17 cellular contexts compared by ENCODE assay signal in the genomic region with DNA sequence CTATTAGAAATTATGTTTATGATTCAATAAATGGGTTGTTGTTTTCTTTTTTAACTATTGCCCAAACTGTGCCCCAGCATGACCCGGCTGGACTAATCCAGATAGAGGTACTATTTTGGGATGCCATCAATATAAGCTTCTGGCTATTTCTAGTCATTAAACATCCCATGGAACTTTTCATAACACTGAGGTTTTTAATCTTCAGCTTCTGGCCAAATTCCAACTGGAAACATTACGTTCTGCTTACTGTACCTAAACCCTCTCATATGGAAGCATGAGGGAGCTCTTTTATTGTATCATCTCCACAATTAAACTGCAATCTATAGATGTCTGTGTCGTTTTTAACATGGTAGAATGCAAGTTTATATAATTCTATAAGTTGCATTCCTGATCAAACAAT.
DNase-seq lines count a peak whose midpoint lies in the region; ATAC-seq and TF ChIP-seq lines count a peak whose summit lies in the region.
"Had no signal": no experiment of that assay in that cellular context is flagged by ENCODE, and none has a peak within 500 bp of the region (broad histone marks: within the 10 kb centered on the region; RNA-seq: fewer than 3 reads in every experiment).

No MANE protein-coding gene starts in this region.

- H3K9me2 ChIP-seq in PC-9 (ENCODE audit: insufficient read depth) = peaks cover 7% of the 10 kb centered on the region; the same call in 1 of the 2 replicates

- peaks cover 14% of the 10 kb centered on the region for H3K36me3 Mint-ChIP-seq in natural killer cell treated with Interleukin-12 subunit alpha and Interleukin-12 subunit beta and Interleukin-15 and Interleukin-18, amount 100 ng/mL, for 72 hours
- no peaks in the 10 kb centered on the region for H3K36me3 Mint-ChIP-seq in natural killer cell
- H3K36me3 Mint-ChIP-seq: CD14-positive monocyte; CD8-positive, alpha-beta T cell had no signal

- H3K9ac ChIP-seq in mesenchymal stem cell (ENCODE audit: low read length) = no peak overlapping the region

- H3K27ac ChIP-seq in mesenchymal stem cell (ENCODE audit: low read length, poor library complexity, severe bottlenecking) (no peak overlapping the region), PC-9 (no peak overlapping the region)
- H3K27ac ChIP-seq: 22Rv1 had no signal

- no peak overlapping the region for H3K14ac ChIP-seq in mesenchymal stem cell (ENCODE audit: low read length in 2 of 2)

- no peak overlapping the region for H3K4me3 ChIP-seq in choroid plexus epithelial cell (ENCODE audit: low read depth, low read length)
- H3K4me3 ChIP-seq in mesenchymal stem cell (ENCODE audit: insufficient read depth in 1 of 2, low read depth in 1 of 2, low read length in 2 of 2) = no peak overlapping the region
- H3K4me3 ChIP-seq in PC-9 = no peak overlapping the region
- H3K4me3 ChIP-seq: GM23338 had no signal

- no peak overlapping the region for H3K23ac ChIP-seq in mesenchymal stem cell (ENCODE audit: low read length in 2 of 2)

- BruUV-seq in PC-9 (replicated peaks; lab: Mats Ljungman, UMichigan) = no TSS peak

- TF ChIP-seq CTCF in natural killer cell (IDR thresholded peaks at IDR 0.05) = no peak
- no peak for TF ChIP-seq CTCF in choroid plexus epithelial cell (conservative IDR thresholded peaks at IDR 0.05; ENCODE audit: low read depth, low read length)
- TF ChIP-seq CTCF in PC-9 (conservative IDR thresholded peaks at IDR 0.05) = no peak

- H3K18ac ChIP-seq in mesenchymal stem cell (ENCODE audit: low read depth in 1 of 2, low read length in 2 of 2) = no peak overlapping the region

- WGBS in mesenchymal stem cell = 96% methylated on average over 2 of the region's 3 CpGs

- H3K4me2 ChIP-seq in mesenchymal stem cell (ENCODE audit: low read length, poor library complexity, severe bottlenecking) (no peak overlapping the region), PC-9 (no peak overlapping the region)
- H3K4me2 ChIP-seq: GM23338 had no signal

- DNase-seq in natural killer cell treated with Interleukin-12 subunit alpha and Interleukin-12 subunit beta and Interleukin-15 and Interleukin-18, amount 100 ng/mL, for 72 hours (ENCODE audit: low spot score) = no peak
- no peak for DNase-seq in natural killer cell
- peak; percentile 14 for DNase-seq in choroid plexus epithelial cell (ENCODE audit: low read depth)
- peak; percentile 6 for DNase-seq in mesenchymal stem cell
- no peak for DNase-seq in PC-9
- no peak for DNase-seq in activated gamma-delta T cell treated with Interleukin-2 at 50 U/mL for 16 hours
- DNase-seq: CD8-positive, alpha-beta T cell; COR-L47; DMS153; DMS79 treated with DMSO at 0.1 percent for 48 hours; GDM1; H7 had no signal

- H3K79me1 ChIP-seq in mesenchymal stem cell (replicated peaks; ENCODE audit: low read length, poor library complexity, severe bottlenecking) = no peaks in the 10 kb centered on the region

- intact Hi-C loops in natural killer cell (cut with micrococcal nuclease) (no loop called here), PC-9 (cut with micrococcal nuclease; ENCODE audit: unreplicated experiment) (no loop called here)

- no peak overlapping the region for H3K4ac ChIP-seq in mesenchymal stem cell (ENCODE audit: low read depth in 1 of 2, low read length in 2 of 2)

- peaks cover 0 to 3% of the 10 kb centered on the region in 2 donors for H3K27me3 Mint-ChIP-seq in natural killer cell treated with Interleukin-12 subunit alpha and Interleukin-12 subunit beta and Interleukin-15 and Interleukin-18, amount 100 ng/mL, for 72 hours
- peaks cover 0 to 3% of the 10 kb centered on the region in 2 donors for H3K27me3 Mint-ChIP-seq in natural killer cell (ENCODE audit: low read depth in 2 of 2)

- no peaks in the 10 kb centered on the region for H3K79me2 ChIP-seq in PC-9 (ENCODE audit: low read depth)

- no peak overlapping the region for H2BK12ac ChIP-seq in mesenchymal stem cell (ENCODE audit: low read length in 2 of 2)

- H2BK15ac ChIP-seq in mesenchymal stem cell (ENCODE audit: low read depth, poor library complexity, severe bottlenecking) = no peak overlapping the region

- H3K9me3 ChIP-seq in mesenchymal stem cell (ENCODE audit: control insufficient read depth, low read length) (no peaks in the 10 kb centered on the region), PC-9 (ENCODE audit: insufficient read depth, low read depth) (no peaks in the 10 kb centered on the region)

- H3K4me3 Mint-ChIP-seq in natural killer cell treated with Interleukin-12 subunit alpha and Interleukin-12 subunit beta and Interleukin-15 and Interleukin-18, amount 100 ng/mL, for 72 hours = peak overlapping the region; percentile 82
- H3K4me3 Mint-ChIP-seq in natural killer cell = no peak overlapping the region
- H3K4me3 Mint-ChIP-seq: CD14-positive monocyte, GM23338 had no signal

- peak overlapping the region; percentile 95 to 99 for H3K27ac Mint-ChIP-seq in natural killer cell treated with Interleukin-12 subunit alpha and Interleukin-12 subunit beta and Interleukin-15 and Interleukin-18, amount 100 ng/mL, for 72 hours
- no peak overlapping the region for H3K27ac Mint-ChIP-seq in natural killer cell
- H3K27ac Mint-ChIP-seq: CD8-positive, alpha-beta T cell; GM23338 had no signal

- no peaks in the 10 kb centered on the region for H4K20me1 ChIP-seq in PC-9 (ENCODE audit: insufficient read depth)

- peaks cover 25 to 47% of the 10 kb centered on the region in 2 donors for H3K4me1 Mint-ChIP-seq in natural killer cell treated with Interleukin-12 subunit alpha and Interleukin-12 subunit beta and Interleukin-15 and Interleukin-18, amount 100 ng/mL, for 72 hours (ENCODE audit: low read depth in 2 of 2)
- H3K4me1 Mint-ChIP-seq in natural killer cell = peaks cover 0 to 7% of the 10 kb centered on the region in 2 donors

- no peak overlapping the region for H2AK5ac ChIP-seq in mesenchymal stem cell (ENCODE audit: low read length, severe bottlenecking)

- no peak overlapping the region for H2BK5ac ChIP-seq in mesenchymal stem cell (ENCODE audit: low read depth, low read length, poor library complexity, severe bottlenecking)

- no peaks in the 10 kb centered on the region for H3K9me3 Mint-ChIP-seq in natural killer cell treated with Interleukin-12 subunit alpha and Interleukin-12 subunit beta and Interleukin-15 and Interleukin-18, amount 100 ng/mL, for 72 hours
- H3K9me3 Mint-ChIP-seq in natural killer cell = no peaks in the 10 kb centered on the region
- H3K9me3 Mint-ChIP-seq: CD8-positive, alpha-beta T cell; GM23338 had no signal

- no peaks in the 10 kb centered on the region for H3K36me3 ChIP-seq in mesenchymal stem cell (ENCODE audit: control insufficient read depth in 1 of 2, insufficient read depth in 2 of 2, low read depth in 1 of 2, low read length in 2 of 2)
- H3K36me3 ChIP-seq in PC-9 (ENCODE audit: low read depth) = no peaks in the 10 kb centered on the region

- ATAC-seq in natural killer cell treated with Interleukin-12 subunit alpha and Interleukin-12 subunit beta and Interleukin-15 and Interleukin-18, amount 100 ng/mL, for 72 hours = no peak
- ATAC-seq in natural killer cell (no peak), GM19397 (IDR thresholded peaks at IDR 0.05; ENCODE audit: unreplicated experiment) (no peak), GM21423 (IDR thresholded peaks at IDR 0.05; ENCODE audit: unreplicated experiment) (no peak)
- ATAC-seq: CD8-positive, alpha-beta T cell; GM23338 had no signal

- H3K27me3 ChIP-seq in mesenchymal stem cell (ENCODE audit: control insufficient read depth in 1 of 2, insufficient read depth in 1 of 2, low read length in 2 of 2) (no peaks in the 10 kb centered on the region), PC-9 (ENCODE audit: insufficient read depth, low read depth) (no peaks in the 10 kb centered on the region)

- H3K4me1 ChIP-seq in mesenchymal stem cell (ENCODE audit: control insufficient read depth, insufficient read depth, low read depth, low read length) (no peaks in the 10 kb centered on the region), PC-9 (replicated peaks; ENCODE audit: insufficient read depth) (no peaks in the 10 kb centered on the region)

- CTCF ChIA-PET in PC-9 (lab: Charles Lee) = no interaction called here

- H2BK120ac ChIP-seq in mesenchymal stem cell (ENCODE audit: low read depth, low read length) = no peak overlapping the region

- no peaks in the 10 kb centered on the region for H3F3A ChIP-seq in PC-9 (ENCODE audit: insufficient read depth, low read depth)

- POLR2A ChIA-PET in PC-9 (lab: Charles Lee; ENCODE audit: unreplicated experiment) = no interaction called here

- no peak overlapping the region for H4K8ac ChIP-seq in mesenchymal stem cell (ENCODE audit: low read length)

- no peak overlapping the region for H2AFZ ChIP-seq in mesenchymal stem cell (ENCODE audit: low read depth, low read length)
- H2AFZ ChIP-seq in PC-9 = no peak overlapping the region
- H2AFZ ChIP-seq: GM23338 had no signal

- no peak overlapping the region for H4K91ac ChIP-seq in mesenchymal stem cell (ENCODE audit: low read length)

Comparison
In these comparisons a context has a peak if more than half of its experiments do, and no peak if none do; other contexts are left out.
1. H3K27ac Mint-ChIP-seq: peak in natural killer cell treated with Interleukin-12 subunit alpha and Interleukin-12 subunit beta and Interleukin-15 and Interleukin-18, amount 100 ng/mL, for 72 hours (2 of 2); none in natural killer cell (0 of 2).
2. DNase-seq: peak in choroid plexus epithelial cell (single experiment) and mesenchymal stem cell (single experiment); none in natural killer cell treated with Interleukin-12 subunit alpha and Interleukin-12 subunit beta and Interleukin-15 and Interleukin-18, amount 100 ng/mL, for 72 hours (single experiment), natural killer cell (single experiment), PC-9 (0 of 2) and activated gamma-delta T cell treated with Interleukin-2 at 50 U/mL for 16 hours (single experiment).